In genomic region chr10:84149854-84150253, GRCh38 we compare ENCODE assay signal across 23 cellular contexts. TPM values are rescaled to one million over a fixed set of nuclear protein-coding genes. Genes with fewer than 3 reads are reported as not detected.
A peak's percentile ranks its signal among the peaks of the same experiment; 100 is the strongest.
DNase-seq lines count a peak whose midpoint lies in the region; ATAC-seq, FAIRE-seq and TF ChIP-seq lines count a peak whose summit lies in the region.
"Had no signal": no experiment of that assay in that cellular context is flagged by ENCODE, and none has a peak within 500 bp of the region (broad histone marks: within the 10 kb centered on the region; RNA-seq: fewer than 3 reads in every experiment).

No MANE protein-coding gene starts in this region.

- H3K27ac ChIP-seq in GM12878 (ENCODE audit: control insufficient read depth, insufficient read depth) = no peak overlapping the region
- H3K27ac ChIP-seq: A549, C4-2B had no signal

- no peak for FAIRE-seq in GM12878 (lab: Jason Lieb, UNC)
- FAIRE-seq: A549, D721Med, G401.6, H1, HepG2, HTR-8/SVneo had no signal

- no peak overlapping the region for H2AFZ ChIP-seq in GM12878 (ENCODE audit: control insufficient read depth, low read depth, low read length)

- H3K9me3 ChIP-seq in GM12878 (replicated peaks; ENCODE audit: control insufficient read depth, insufficient read depth, low read length) = no peaks in the 10 kb centered on the region
- H3K9me3 ChIP-seq: A549, BE2C had no signal

- no peaks in the 10 kb centered on the region for H4K20me1 ChIP-seq in GM12878 (ENCODE audit: control insufficient read depth, insufficient read depth)

- H3K36me3 ChIP-seq in GM12878 (ENCODE audit: control insufficient read depth in 2 of 2, insufficient read depth in 2 of 2, low read length in 1 of 2) = peaks cover 5 to 36% of the 10 kb centered on the region in 2 experiments

- WGBS in GM12878 (ENCODE audit: insufficient coverage, insufficient replicate concordance, low lambda C conversion rate, missing lambda C conversion rate) = 94% methylated on average over 2 of the region's 2 CpGs

- no peak for TF ChIP-seq CTCF in GM12878 (IDR thresholded peaks at IDR 0.05 in 2 of 3, conservative IDR thresholded peaks at IDR 0.05 in 1 of 3; ENCODE audit: control insufficient read depth in 2 of 3, extremely low read depth in 1 of 3, insufficient read depth in 1 of 3, low read depth in 3 of 3, low read length in 3 of 3)

- H3K79me2 ChIP-seq in GM12878 (ENCODE audit: control insufficient read depth, insufficient read depth, low read length) = no peaks in the 10 kb centered on the region; the same call in 1 of the 2 replicates

- no peaks in the 10 kb centered on the region for H3K27me3 ChIP-seq in GM12878 (replicated peaks in 1 of 2; ENCODE audit: control insufficient read depth in 2 of 2, insufficient read depth in 2 of 2, low read length in 1 of 2)
- H3K27me3 ChIP-seq: BE2C had no signal

- peaks cover 15 to 35% of the 10 kb centered on the region in 2 donors for H3K36me3 Mint-ChIP-seq in activated T-cell treated with anti-CD3 and anti-CD28 coated beads, Interleukin-2, amount 50 U/mL, for 72 hours (ENCODE audit: insufficient read depth in 2 of 2)
- peaks cover 23% of the 10 kb centered on the region for H3K36me3 Mint-ChIP-seq in activated naive CD8-positive, alpha-beta T cell treated with anti-CD3 and anti-CD28 coated beads, Interleukin-2, amount 10 ng/mL, durations not matched to agents 7 days and 5 days
- H3K36me3 Mint-ChIP-seq in activated naive CD8-positive, alpha-beta T cell treated with anti-CD3 and anti-CD28 coated beads, Interleukin-2, amount 50 U/mL, for 24 hours (ENCODE audit: low read depth) = peaks cover 45% of the 10 kb centered on the region

- H3K4me1 Mint-ChIP-seq in activated T-cell treated with anti-CD3 and anti-CD28 coated beads, Interleukin-2, amount 50 U/mL, for 72 hours (ENCODE audit: low read depth) = peaks cover 16% of the 10 kb centered on the region
- peaks cover 6% of the 10 kb centered on the region for H3K4me1 Mint-ChIP-seq in activated naive CD8-positive, alpha-beta T cell treated with anti-CD3 and anti-CD28 coated beads, Interleukin-2, amount 10 ng/mL, durations not matched to agents 7 days and 5 days
- H3K4me1 Mint-ChIP-seq in activated naive CD8-positive, alpha-beta T cell treated with anti-CD3 and anti-CD28 coated beads, Interleukin-2, amount 50 U/mL, for 24 hours = peaks cover 18% of the 10 kb centered on the region

- no peaks in the 10 kb centered on the region for H3K4me1 ChIP-seq in GM12878 (ENCODE audit: control insufficient read depth, insufficient read depth, low read length)
- H3K4me1 ChIP-seq: A549, BE2C had no signal

- TF ChIP-seq POLR2A in GM12878 (IDR thresholded peaks at IDR 0.05; ENCODE audit: low read depth, low read length) = no peak

- intact Hi-C loops in GM12878 (cut with micrococcal nuclease; ENCODE audit: unreplicated experiment) = loop anchor here (10.0 kb wide), 1 partner anchor 385 kb away; no protein-coding TSS in a partner anchor

- in situ Hi-C loops in GM12878 (cut with MboI) = loop anchor here (10.0 kb wide), 1 partner anchor 55 kb away; no protein-coding TSS in a partner anchor

- CTCF ChIA-PET in GM12878 (lab: Yijun Ruan, JAX) = interaction anchor here (0.6 to 25.5 kb wide), 11 partner anchors 9 to 373 kb away, joined by 3 to 788 read pairs (median 3); partner anchors contain the start of genes CDHR1, GHITM and GPR15LG

- RAD21 ChIA-PET in GM12878 (lab: Charles Lee; ENCODE audit: unreplicated experiment) = interaction anchor here (0.6 to 3.8 kb wide), 12 partner anchors 11 to 107 kb away, joined by 3 to 74 read pairs (median 6); partner anchors contain the start of genes GHITM and GPR15LG

- H3K4me2 ChIP-seq in GM12878 (ENCODE audit: control insufficient read depth, insufficient read depth) = no peak overlapping the region
- H3K4me2 ChIP-seq: A549 had no signal

- H3K4me3 Mint-ChIP-seq in activated T-cell treated with anti-CD3 and anti-CD28 coated beads, Interleukin-2, amount 50 U/mL, for 72 hours = no peak overlapping the region
- no peak overlapping the region for H3K4me3 Mint-ChIP-seq in activated naive CD8-positive, alpha-beta T cell treated with anti-CD3 and anti-CD28 coated beads, Interleukin-2, amount 10 ng/mL, durations not matched to agents 7 days and 5 days
- H3K4me3 Mint-ChIP-seq in activated naive CD8-positive, alpha-beta T cell treated with anti-CD3 and anti-CD28 coated beads, Interleukin-2, amount 50 U/mL, for 24 hours = no peak overlapping the region
- H3K4me3 Mint-ChIP-seq: CD4-positive, alpha-beta memory T cell; HFFc6 had no signal

- no peak overlapping the region for H3K9ac ChIP-seq in GM12878 (ENCODE audit: control insufficient read depth, insufficient read depth, low read length)

- DNase-seq in activated T-cell treated with anti-CD3 and anti-CD28 coated beads, Interleukin-2, amount 50 U/mL, for 72 hours = no peak
- no peak for DNase-seq in activated T-cell treated with anti-CD3 and anti-CD28 coated beads, Interleukin-2, amount 50 U/mL, for 1 hour
- no peak for DNase-seq in activated naive CD8-positive, alpha-beta T cell treated with anti-CD3 and anti-CD28 coated beads, Interleukin-2, amount 10 ng/mL, durations not matched to agents 7 days and 5 days
- DNase-seq in activated naive CD8-positive, alpha-beta T cell treated with anti-CD3 and anti-CD28 coated beads, Interleukin-2, amount 50 U/mL, for 24 hours = no peak
- DNase-seq in GM12878 (ENCODE audit: low read depth, low spot score) (no peak), MV-4-11 (lab: John Stamatoyannopoulos, UW) (no peak), NCI-H510A treated with DMSO at 0.1 percent for 48 hours (lab: John Stamatoyannopoulos, UW) (no peak)
- DNase-seq: BE2C; CD4-positive, alpha-beta memory T cell; COR-L47; DMS153; DMS79 treated with DMSO at 0.1 percent for 48 hours; EL; HCEC 1CT; HFFc6 had no signal

- no peaks in the 10 kb centered on the region for H3K27me3 Mint-ChIP-seq in activated T-cell treated with anti-CD3 and anti-CD28 coated beads, Interleukin-2, amount 50 U/mL, for 72 hours (ENCODE audit: low read depth)
- H3K27me3 Mint-ChIP-seq in activated naive CD8-positive, alpha-beta T cell treated with anti-CD3 and anti-CD28 coated beads, Interleukin-2, amount 10 ng/mL, durations not matched to agents 7 days and 5 days = no peaks in the 10 kb centered on the region
- H3K27me3 Mint-ChIP-seq in activated naive CD8-positive, alpha-beta T cell treated with anti-CD3 and anti-CD28 coated beads, Interleukin-2, amount 50 U/mL, for 24 hours = no peaks in the 10 kb centered on the region
- H3K27me3 Mint-ChIP-seq: CD4-positive, alpha-beta memory T cell had no signal

- SMC1A ChIA-PET in GM12878 (lab: Charles Lee; ENCODE audit: uncharacterized antibody, unreplicated experiment) = interaction anchor here (0.6 to 4.9 kb wide), 11 partner anchors 8 to 115 kb away, joined by 3 to 155 read pairs (median 11); partner anchors contain the start of genes CDHR1, GHITM and LRIT1

- POLR2A ChIA-PET in activated naive CD8-positive, alpha-beta T cell treated with anti-CD3 and anti-CD28 coated beads, Interleukin-2, amount 10 ng/mL, durations not matched to agents 7 days and 5 days (lab: Charles Lee) = interaction anchor here (2.6 kb wide), 1 partner anchor 10 kb away, joined by 12 read pairs; the partner anchor contains the start of gene GHITM
- POLR2A ChIA-PET in GM12878 (lab: Charles Lee) = interaction anchor here (0.7 kb wide), 1 partner anchor 9 kb away, joined by 3 read pairs; no protein-coding TSS in a partner anchor

- H3K9me3 Mint-ChIP-seq in activated T-cell treated with anti-CD3 and anti-CD28 coated beads, Interleukin-2, amount 50 U/mL, for 72 hours = no peaks in the 10 kb centered on the region
- no peaks in the 10 kb centered on the region for H3K9me3 Mint-ChIP-seq in activated naive CD8-positive, alpha-beta T cell treated with anti-CD3 and anti-CD28 coated beads, Interleukin-2, amount 10 ng/mL, durations not matched to agents 7 days and 5 days
- H3K9me3 Mint-ChIP-seq in activated naive CD8-positive, alpha-beta T cell treated with anti-CD3 and anti-CD28 coated beads, Interleukin-2, amount 50 U/mL, for 24 hours = no peaks in the 10 kb centered on the region
- H3K9me3 Mint-ChIP-seq: CD4-positive, alpha-beta memory T cell; HFFc6 had no signal

- no peak for TF ChIP-seq RAD21 in GM12878 (IDR thresholded peaks at IDR 0.05; ENCODE audit: insufficient read depth, low read depth, low read length)

- no peak for ATAC-seq in activated T-cell treated with anti-CD3 and anti-CD28 coated beads, Interleukin-2, amount 50 U/mL, for 72 hours (replicated peaks in 1 of 2)
- ATAC-seq in activated naive CD8-positive, alpha-beta T cell treated with anti-CD3 and anti-CD28 coated beads, Interleukin-2, amount 10 ng/mL, durations not matched to agents 7 days and 5 days (ENCODE audit: low read depth) = no peak
- ATAC-seq in activated naive CD8-positive, alpha-beta T cell treated with anti-CD3 and anti-CD28 coated beads, Interleukin-2, amount 50 U/mL, for 24 hours = no peak
- peak; percentile 42; the same call in 2 of the 3 replicates for ATAC-seq in GM12878
- ATAC-seq: A549, HepG2 had no signal

- no TSS peak for BruUV-seq in GM12878 (replicated peaks; lab: Mats Ljungman, UMichigan)

- H3K4me3 ChIP-seq in GM12878 = no peak overlapping the region
- H3K4me3 ChIP-seq: A549 had no signal

- H3K27ac Mint-ChIP-seq in activated T-cell treated with anti-CD3 and anti-CD28 coated beads, Interleukin-2, amount 50 U/mL, for 72 hours = peak overlapping the region; percentile 47
- peak overlapping the region; percentile 16 for H3K27ac Mint-ChIP-seq in activated naive CD8-positive, alpha-beta T cell treated with anti-CD3 and anti-CD28 coated beads, Interleukin-2, amount 10 ng/mL, durations not matched to agents 7 days and 5 days
- no peak overlapping the region for H3K27ac Mint-ChIP-seq in activated naive CD8-positive, alpha-beta T cell treated with anti-CD3 and anti-CD28 coated beads, Interleukin-2, amount 50 U/mL, for 24 hours
- H3K27ac Mint-ChIP-seq: HFFc6 had no signal

- no peak for TF ChIP-seq EP300 in GM12878 (IDR thresholded peaks at IDR 0.05; ENCODE audit: borderline replicate concordance in 1 of 2, control insufficient read depth in 1 of 2, low read depth in 2 of 2, low read length in 2 of 2)

RNA-seq across cellular contexts. Expression of gene GHITM, which starts 10.5 kb away (rescaled TPM):
- 100 to 1,000 TPM; 214 to 234 TPM for total RNA-seq in activated T-cell treated with anti-CD3 and anti-CD28 coated beads, Interleukin-2, amount 50 U/mL, for 72 hours
- total RNA-seq in activated naive CD8-positive, alpha-beta T cell treated with anti-CD3 and anti-CD28 coated beads, Interleukin-2, amount 10 ng/mL, durations not matched to agents 7 days and 5 days = 100 to 1,000 TPM in 1 of 2 experiments, 10 to 100 TPM in 1; 100.0 to 103 TPM
- total RNA-seq in GM12878 (2013; cell fraction: nucleolus; rRNA removed) = 22.9 and 24.6 TPM in 2 replicates
- total RNA-seq in GM12878 (2014; rRNA removed) = 153 and 180 TPM in 2 replicates
- total RNA-seq in GM12878 (2014; rRNA removed; fragmentation: Illumina TruSeq; extraction: Trizol) = 153 and 157 TPM in 2 replicates
- total RNA-seq in GM12878 (2021) = 120 and 128 TPM in 2 replicates
- polyA plus RNA-seq in GM12878 (2011; ENCODE audit: low read depth) = 92.5 TPM
- polyA plus RNA-seq in GM12878 (2011; rRNA removed) = 257 and 294 TPM in 2 replicates
- polyA plus RNA-seq in GM12878 (2011; cell fraction: cytosol; rRNA removed) = 147 and 172 TPM in 2 replicates
- polyA plus RNA-seq in GM12878 (2011; cell fraction: nucleus; rRNA removed) = 69.2 and 70.0 TPM in 2 replicates
- polyA plus RNA-seq in GM12878 (2012) = 97.0 and 105 TPM in 2 replicates
- 147 and 190 TPM in 2 replicates for polyA plus RNA-seq in GM12878 (2014; fragmentation: Illumina TruSeq; extraction: Trizol)
- polyA plus RNA-seq in GM12878 (2014; fragmentation: Nextera tagmentation; extraction: Ambion mirVana) = 100 to 1,000 TPM; 366 to 501 TPM
- 146 and 162 TPM in 2 replicates for polyA plus RNA-seq in GM12878 (2014; rRNA removed)
- 100 to 1,000 TPM; 295 to 299 TPM for polyA plus RNA-seq in GM12878 (2016; fragmentation: Nextera tagmentation; extraction: Ambion mirVana)
- polyA minus RNA-seq in GM12878 (2011; rRNA and poly(A)+ RNA removed) = 132 and 140 TPM in 2 replicates
- 36.9 and 41.3 TPM in 2 replicates for polyA minus RNA-seq in GM12878 (2011; cell fraction: cytosol; rRNA and poly(A)+ RNA removed)
- polyA minus RNA-seq in GM12878 (2011; cell fraction: nucleus; rRNA and poly(A)+ RNA removed) = 14.1 and 21.1 TPM in 2 replicates

RNA-seq across cellular contexts. Expression of gene GPR15LG, which starts 23.7 kb away (rescaled TPM):
- total RNA-seq in activated T-cell treated with anti-CD3 and anti-CD28 coated beads, Interleukin-2, amount 50 U/mL, for 72 hours = not detected
- total RNA-seq in activated naive CD8-positive, alpha-beta T cell treated with anti-CD3 and anti-CD28 coated beads, Interleukin-2, amount 10 ng/mL, durations not matched to agents 7 days and 5 days = not detected
- not detected in 2 replicates for total RNA-seq in GM12878 (2013; cell fraction: nucleolus; rRNA removed)
- 1.2 and 2.0 TPM in 2 replicates for total RNA-seq in GM12878 (2014; rRNA removed)
- total RNA-seq in GM12878 (2014; rRNA removed; fragmentation: Illumina TruSeq; extraction: Trizol) = 1.1 and 1.4 TPM in 2 replicates
- 1.3 and 1.5 TPM in 2 replicates for total RNA-seq in GM12878 (2021)
- 0.96 TPM for polyA plus RNA-seq in GM12878 (2011; ENCODE audit: low read depth)
- 5.9 and 12.2 TPM in 2 replicates for polyA plus RNA-seq in GM12878 (2011; rRNA removed)
- 13.3 and 14.9 TPM in 2 replicates for polyA plus RNA-seq in GM12878 (2011; cell fraction: cytosol; rRNA removed)
- polyA plus RNA-seq in GM12878 (2011; cell fraction: nucleus; rRNA removed) = 4.2 and 5.7 TPM in 2 replicates
- polyA plus RNA-seq in GM12878 (2012) = 0.58 and 0.80 TPM in 2 replicates
- 0.73 and 1.7 TPM in 2 replicates for polyA plus RNA-seq in GM12878 (2014; fragmentation: Illumina TruSeq; extraction: Trizol)
- 1 to 10 TPM; 1.2 TPM for polyA plus RNA-seq in GM12878 (2014; fragmentation: Nextera tagmentation; extraction: Ambion mirVana)
- 0.80 and 1.5 TPM in 2 replicates for polyA plus RNA-seq in GM12878 (2014; rRNA removed)
- polyA plus RNA-seq in GM12878 (2016; fragmentation: Nextera tagmentation; extraction: Ambion mirVana) = 1 to 10 TPM; 4.2 to 5.0 TPM
- polyA minus RNA-seq in GM12878 (2011; rRNA and poly(A)+ RNA removed) = 4.2 and 10.5 TPM in 2 replicates
- 2.9 and 5.5 TPM in 2 replicates for polyA minus RNA-seq in GM12878 (2011; cell fraction: cytosol; rRNA and poly(A)+ RNA removed)
- 2.2 and 3.6 TPM in 2 replicates for polyA minus RNA-seq in GM12878 (2011; cell fraction: nucleus; rRNA and poly(A)+ RNA removed)
- total RNA-seq: CD4-positive, alpha-beta memory T cell; H1; HepG2; HFFc6 had no signal
- polyA plus RNA-seq: A549; AG04450; CD4-positive, alpha-beta memory T cell; H1; HepG2 had no signal

RNA-seq across cellular contexts. Expression of gene CDHR1, which starts 44.5 kb away (rescaled TPM):
- total RNA-seq in activated T-cell treated with anti-CD3 and anti-CD28 coated beads, Interleukin-2, amount 50 U/mL, for 72 hours = 1 to 10 TPM in 1 of 2 donors, under 1 TPM in 1; 0.36 to 2.2 TPM
- total RNA-seq in activated naive CD8-positive, alpha-beta T cell treated with anti-CD3 and anti-CD28 coated beads, Interleukin-2, amount 10 ng/mL, durations not matched to agents 7 days and 5 days = 1 to 10 TPM; 1.7 to 3.5 TPM
- total RNA-seq in GM12878 (2013; cell fraction: nucleolus; rRNA removed) = 0.20 and 0.40 TPM in 2 replicates
- 0.17 and 0.27 TPM in 2 replicates for total RNA-seq in GM12878 (2014; rRNA removed)
- total RNA-seq in GM12878 (2014; rRNA removed; fragmentation: Illumina TruSeq; extraction: Trizol) = 0.22 and 0.23 TPM in 2 replicates
- 0.41 and 0.82 TPM in 2 replicates for total RNA-seq in GM12878 (2021)
- 0.46 TPM for polyA plus RNA-seq in GM12878 (2011; ENCODE audit: low read depth)
- 2.3 and 3.0 TPM in 2 replicates for polyA plus RNA-seq in GM12878 (2011; rRNA removed)
- 2.1 and 2.9 TPM in 2 replicates for polyA plus RNA-seq in GM12878 (2011; cell fraction: cytosol; rRNA removed)
- polyA plus RNA-seq in GM12878 (2011; cell fraction: nucleus; rRNA removed) = 10.9 and 15.4 TPM in 2 replicates
- polyA plus RNA-seq in GM12878 (2012) = 0.42 and 0.81 TPM in 2 replicates
- polyA plus RNA-seq in GM12878 (2014; fragmentation: Illumina TruSeq; extraction: Trizol) = 0.48 and 0.71 TPM in 2 replicates
- polyA plus RNA-seq in GM12878 (2014; fragmentation: Nextera tagmentation; extraction: Ambion mirVana) = under 1 TPM; 0.20 to 0.24 TPM
- polyA plus RNA-seq in GM12878 (2014; rRNA removed) = 0.52 and 0.58 TPM in 2 replicates
- polyA plus RNA-seq in GM12878 (2016; fragmentation: Nextera tagmentation; extraction: Ambion mirVana) = under 1 TPM; 0.28 to 0.40 TPM
- polyA minus RNA-seq in GM12878 (2011; rRNA and poly(A)+ RNA removed) = 1.4 TPM in 2 replicates
- polyA minus RNA-seq in GM12878 (2011; cell fraction: cytosol; rRNA and poly(A)+ RNA removed) = 0.62 and 1.5 TPM in 2 replicates
- polyA minus RNA-seq in GM12878 (2011; cell fraction: nucleus; rRNA and poly(A)+ RNA removed) = 1.2 and 1.8 TPM in 2 replicates
- total RNA-seq: HFFc6 had no signal
- polyA plus RNA-seq: AG04450; CD4-positive, alpha-beta memory T cell had no signal
